1 cellular context compared by ENCODE assay signal in the genomic region with DNA sequence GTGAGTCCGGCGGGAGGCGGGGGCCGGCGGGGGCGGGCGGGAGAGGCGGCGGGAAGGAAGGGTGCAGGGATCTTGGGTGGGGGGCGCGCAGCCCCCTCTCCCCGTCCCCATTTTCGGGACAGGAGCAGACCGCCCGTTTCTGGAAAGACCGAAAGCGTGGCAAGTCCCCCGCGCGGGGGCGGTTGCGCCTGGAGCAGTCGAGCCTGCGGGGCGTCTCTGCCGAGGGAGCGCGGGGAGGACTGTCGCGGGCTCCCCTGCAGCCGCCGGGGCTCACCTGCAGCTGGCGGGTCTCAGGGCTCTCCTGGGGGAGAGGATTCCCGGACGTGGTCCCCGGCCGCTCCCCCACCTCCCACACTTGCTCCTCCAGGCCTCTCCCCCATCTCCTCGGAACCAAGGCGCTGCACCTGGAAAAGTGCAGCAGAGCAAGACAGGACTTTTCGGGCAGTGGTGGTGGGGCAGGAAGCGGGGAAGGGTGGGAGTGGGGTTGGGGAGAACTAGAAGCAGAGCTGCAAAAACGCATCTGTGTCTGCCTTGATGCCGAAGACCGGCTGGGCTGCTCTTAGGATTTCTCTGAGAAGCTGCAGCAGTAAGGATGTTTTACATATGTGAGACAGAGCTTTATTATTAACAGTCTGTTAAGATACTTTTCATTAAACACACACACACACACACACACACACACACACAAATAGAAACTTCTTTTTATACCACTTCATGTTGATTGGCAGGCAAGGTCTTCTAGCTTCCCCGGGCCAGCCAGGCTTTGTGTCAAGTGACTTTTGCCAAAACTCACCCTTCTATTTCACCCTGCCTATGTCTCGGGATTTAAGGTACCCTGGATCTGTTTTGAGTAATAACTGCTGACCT.
TF ChIP-seq lines count a peak whose summit lies in the region.

No MANE protein-coding gene starts in this region.

TF ChIP-seq in GM23338, 12 proteins besides CTCF, POLR2A, EP300 and RAD21 (continued from another document):
- TF ChIP-seq, protein P1, sequence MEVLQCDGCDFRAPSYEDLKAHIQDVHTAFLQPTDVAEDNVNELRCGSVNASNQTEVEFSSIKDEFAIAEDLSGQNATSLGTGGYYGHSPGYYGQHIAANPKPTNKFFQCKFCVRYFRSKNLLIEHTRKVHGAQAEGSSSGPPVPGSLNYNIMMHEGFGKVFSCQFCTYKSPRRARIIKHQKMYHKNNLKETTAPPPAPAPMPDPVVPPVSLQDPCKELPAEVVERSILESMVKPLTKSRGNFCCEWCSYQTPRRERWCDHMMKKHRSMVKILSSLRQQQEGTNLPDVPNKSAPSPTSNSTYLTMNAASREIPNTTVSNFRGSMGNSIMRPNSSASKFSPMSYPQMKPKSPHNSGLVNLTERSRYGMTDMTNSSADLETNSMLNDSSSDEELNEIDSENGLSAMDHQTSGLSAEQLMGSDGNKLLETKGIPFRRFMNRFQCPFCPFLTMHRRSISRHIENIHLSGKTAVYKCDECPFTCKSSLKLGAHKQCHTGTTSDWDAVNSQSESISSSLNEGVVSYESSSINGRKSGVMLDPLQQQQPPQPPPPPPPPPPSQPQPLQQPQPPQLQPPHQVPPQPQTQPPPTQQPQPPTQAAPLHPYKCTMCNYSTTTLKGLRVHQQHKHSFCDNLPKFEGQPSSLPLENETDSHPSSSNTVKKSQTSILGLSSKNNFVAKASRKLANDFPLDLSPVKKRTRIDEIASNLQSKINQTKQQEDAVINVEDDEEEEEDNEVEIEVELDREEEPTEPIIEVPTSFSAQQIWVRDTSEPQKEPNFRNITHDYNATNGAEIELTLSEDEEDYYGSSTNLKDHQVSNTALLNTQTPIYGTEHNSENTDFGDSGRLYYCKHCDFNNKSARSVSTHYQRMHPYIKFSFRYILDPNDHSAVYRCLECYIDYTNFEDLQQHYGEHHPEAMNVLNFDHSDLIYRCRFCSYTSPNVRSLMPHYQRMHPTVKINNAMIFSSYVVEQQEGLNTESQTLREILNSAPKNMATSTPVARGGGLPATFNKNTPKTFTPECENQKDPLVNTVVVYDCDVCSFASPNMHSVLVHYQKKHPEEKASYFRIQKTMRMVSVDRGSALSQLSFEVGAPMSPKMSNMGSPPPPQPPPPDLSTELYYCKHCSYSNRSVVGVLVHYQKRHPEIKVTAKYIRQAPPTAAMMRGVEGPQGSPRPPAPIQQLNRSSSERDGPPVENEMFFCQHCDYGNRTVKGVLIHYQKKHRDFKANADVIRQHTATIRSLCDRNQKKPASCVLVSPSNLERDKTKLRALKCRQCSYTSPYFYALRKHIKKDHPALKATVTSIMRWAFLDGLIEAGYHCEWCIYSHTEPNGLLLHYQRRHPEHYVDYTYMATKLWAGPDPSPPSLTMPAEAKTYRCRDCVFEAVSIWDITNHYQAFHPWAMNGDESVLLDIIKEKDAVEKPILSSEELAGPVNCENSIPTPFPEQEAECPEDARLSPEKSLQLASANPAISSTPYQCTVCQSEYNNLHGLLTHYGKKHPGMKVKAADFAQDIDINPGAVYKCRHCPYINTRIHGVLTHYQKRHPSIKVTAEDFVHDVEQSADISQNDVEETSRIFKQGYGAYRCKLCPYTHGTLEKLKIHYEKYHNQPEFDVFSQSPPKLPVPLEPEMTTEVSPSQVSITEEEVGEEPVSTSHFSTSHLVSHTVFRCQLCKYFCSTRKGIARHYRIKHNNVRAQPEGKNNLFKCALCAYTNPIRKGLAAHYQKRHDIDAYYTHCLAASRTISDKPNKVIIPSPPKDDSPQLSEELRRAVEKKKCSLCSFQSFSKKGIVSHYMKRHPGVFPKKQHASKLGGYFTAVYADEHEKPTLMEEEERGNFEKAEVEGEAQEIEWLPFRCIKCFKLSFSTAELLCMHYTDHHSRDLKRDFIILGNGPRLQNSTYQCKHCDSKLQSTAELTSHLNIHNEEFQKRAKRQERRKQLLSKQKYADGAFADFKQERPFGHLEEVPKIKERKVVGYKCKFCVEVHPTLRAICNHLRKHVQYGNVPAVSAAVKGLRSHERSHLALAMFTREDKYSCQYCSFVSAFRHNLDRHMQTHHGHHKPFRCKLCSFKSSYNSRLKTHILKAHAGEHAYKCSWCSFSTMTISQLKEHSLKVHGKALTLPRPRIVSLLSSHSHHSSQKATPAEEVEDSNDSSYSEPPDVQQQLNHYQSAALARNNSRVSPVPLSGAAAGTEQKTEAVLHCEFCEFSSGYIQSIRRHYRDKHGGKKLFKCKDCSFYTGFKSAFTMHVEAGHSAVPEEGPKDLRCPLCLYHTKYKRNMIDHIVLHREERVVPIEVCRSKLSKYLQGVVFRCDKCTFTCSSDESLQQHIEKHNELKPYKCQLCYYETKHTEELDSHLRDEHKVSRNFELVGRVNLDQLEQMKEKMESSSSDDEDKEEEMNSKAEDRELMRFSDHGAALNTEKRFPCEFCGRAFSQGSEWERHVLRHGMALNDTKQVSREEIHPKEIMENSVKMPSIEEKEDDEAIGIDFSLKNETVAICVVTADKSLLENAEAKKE (CRISPR knock-in tag; IDR thresholded peaks at IDR 0.05) = no peak
- TF ChIP-seq CREB1 (CRISPR knock-in tag; IDR thresholded peaks at IDR 0.05; ENCODE audit: low read depth) = no peak
- TF ChIP-seq POLR2AphosphoS5 (IDR thresholded peaks at IDR 0.05; ENCODE audit: low read depth) = no peak
- no peak for TF ChIP-seq ZNF331 (CRISPR knock-in tag; IDR thresholded peaks at IDR 0.05; ENCODE audit: low read depth)
